Comparison of ENCODE assay signal across 25 cellular contexts in the genomic region with DNA sequence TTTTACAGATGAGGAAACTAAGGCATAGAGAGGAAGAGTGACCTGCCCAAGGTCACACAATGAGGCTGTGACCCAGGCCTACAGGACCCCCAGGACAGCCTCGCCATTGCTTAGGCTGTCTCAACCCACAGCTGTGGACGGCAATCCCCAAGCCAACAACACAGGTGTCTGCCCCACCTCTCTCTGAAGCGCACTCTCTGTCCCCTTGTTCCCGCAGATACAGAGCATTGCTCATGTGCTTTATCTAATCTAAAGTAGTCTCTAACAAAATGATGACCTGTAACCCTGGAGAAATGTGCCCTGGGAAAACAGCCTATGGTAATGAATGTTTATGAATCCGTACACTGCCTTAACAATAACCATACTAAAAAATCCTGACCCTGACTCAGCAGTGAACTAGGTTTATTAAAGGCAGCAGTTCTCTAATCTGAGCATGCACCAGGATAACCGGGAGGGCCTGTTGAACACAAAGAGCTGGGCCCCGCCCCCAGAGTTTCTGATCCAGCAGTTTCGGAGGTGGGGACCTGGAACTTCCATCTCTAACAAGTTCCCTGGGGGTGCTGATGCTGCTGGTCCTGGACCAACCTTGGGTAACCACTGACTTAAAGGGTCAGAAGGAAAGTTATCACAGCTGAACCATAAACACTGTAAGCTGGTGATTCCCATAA. TPM values are rescaled to one million over a fixed set of nuclear protein-coding genes. Genes with fewer than 3 reads are reported as not detected.
DNase-seq lines count a peak whose midpoint lies in the region; ATAC-seq, FAIRE-seq and TF ChIP-seq lines count a peak whose summit lies in the region.
"Had no signal": no experiment of that assay in that cellular context is flagged by ENCODE, and none has a peak within 500 bp of the region (broad histone marks: within the 10 kb centered on the region; RNA-seq: fewer than 3 reads in every experiment).

No MANE protein-coding gene starts in this region.

- no peak for FAIRE-seq in small intestine (lab: Jason Lieb, UNC)
- FAIRE-seq: A204.1, D721Med, H1 had no signal

- no peaks in the 10 kb centered on the region for H3K27me3 Mint-ChIP-seq in GM23338 (ENCODE audit: insufficient read depth, low read depth, poor library complexity)
- peaks cover 9% of the 10 kb centered on the region for H3K27me3 Mint-ChIP-seq in endothelial cell (ENCODE audit: unreplicated experiment)
- no peaks in the 10 kb centered on the region for H3K27me3 Mint-ChIP-seq in nephron progenitor cell (ENCODE audit: low read depth, poor library complexity)

- no peaks in the 10 kb centered on the region for H3K9me3 ChIP-seq in small intestine (ENCODE audit: control insufficient read depth, low read depth)

- H3K4me1 ChIP-seq in GM23338 (ENCODE audit: insufficient read depth) (peaks cover 11% of the 10 kb centered on the region), small intestine (ENCODE audit: control insufficient read depth in 2 of 2, insufficient read depth in 1 of 2, low read depth in 1 of 2, low read length in 1 of 2) (peaks cover 0 to 9% of the 10 kb centered on the region in 2 donors)

- no peak overlapping the region for H3K4me3 ChIP-seq in GM23338
- no peak overlapping the region for H3K4me3 ChIP-seq in small intestine (ENCODE audit: low read depth in 1 of 2, low read length in 2 of 2)
- H3K4me3 ChIP-seq: PC-9, SK-N-MC had no signal

- H3K27me3 ChIP-seq in GM23338 (ENCODE audit: insufficient read depth) (no peaks in the 10 kb centered on the region), small intestine (ENCODE audit: control insufficient read depth in 2 of 2, insufficient read depth in 2 of 2, low read length in 2 of 2) (no peaks in the 10 kb centered on the region)

- no peaks in the 10 kb centered on the region for H4K20me1 ChIP-seq in GM23338 (replicated peaks; ENCODE audit: insufficient read depth)

- no peak overlapping the region for H3K4me3 Mint-ChIP-seq in GM23338
- H3K4me3 Mint-ChIP-seq in endothelial cell (ENCODE audit: unreplicated experiment), result no peak overlapping the region
- no peak overlapping the region for H3K4me3 Mint-ChIP-seq in nephron progenitor cell

- H3K4me2 ChIP-seq in GM23338, result no peak overlapping the region
- H3K4me2 ChIP-seq: PC-9 had no signal

- H3K36me3 Mint-ChIP-seq in GM23338 (ENCODE audit: low read depth), result 0 out of 3 replicates have a peak, but pooled peaks cover 3% of the 10 kb centered on the region
- H3K36me3 Mint-ChIP-seq in endothelial cell (ENCODE audit: low read depth, unreplicated experiment), result peaks cover 48% of the 10 kb centered on the region
- no peaks in the 10 kb centered on the region for H3K36me3 Mint-ChIP-seq in nephron progenitor cell (ENCODE audit: low read depth)

- TF ChIP-seq CTCF in GM23338 (conservative IDR thresholded peaks at IDR 0.05; ENCODE audit: low read depth in 2 of 2) (no peak), endothelial cell (IDR thresholded peaks at IDR 0.05; ENCODE audit: unreplicated experiment) (no peak), nephron progenitor cell (IDR thresholded peaks at IDR 0.05) (no peak)

- no peaks in the 10 kb centered on the region for H3K9me2 ChIP-seq in GM23338 (ENCODE audit: insufficient read depth)

- DNase-seq in GM23338 (ENCODE audit: low spot score) (no peak), endothelial cell (ENCODE audit: low spot score) (no peak), left colon (no peak), small intestine (peak; percentile 95), nephron progenitor cell (no peak), HuH-7.5 (ENCODE audit: low spot score) (no peak)
- no peak for DNase-seq in activated CD4-positive, CD25-positive, alpha-beta regulatory T cell (lab: John Stamatoyannopoulos, UW)
- DNase-seq: DMS53, EL, GF-D8, Karpas-422, NCI-H1417, NCI-H1694 treated with DMSO at 0.1 percent for 48 hours, NCI-H446 treated with DMSO at 0.1 percent for 48 hours, NCI-H526 treated with DMSO at 0.1 percent for 48 hours, PC-9, SHP77 treated with DMSO at 0.1 percent for 48 hours had no signal

- H3K27ac Mint-ChIP-seq in GM23338 (0 out of 2 replicates have a peak overlapping the region, but pooled peaks have one; percentile 27), endothelial cell (ENCODE audit: unreplicated experiment) (peak overlapping the region; percentile 70), nephron progenitor cell (no peak overlapping the region)

- intact Hi-C loops in left colon (cut with DNase I, micrococcal nuclease), result no loop called here

- 0 out of 2 replicates have a peak, but pooled peaks cover 3% of the 10 kb centered on the region for H3F3A ChIP-seq in GM23338 (replicated peaks; ENCODE audit: low read depth)

- H3K79me2 ChIP-seq in GM23338 (replicated peaks; ENCODE audit: insufficient read depth), result no peaks in the 10 kb centered on the region

- no peaks in the 10 kb centered on the region for H3K36me3 ChIP-seq in GM23338 (ENCODE audit: insufficient read depth)
- peaks cover 0 to 5% of the 10 kb centered on the region in 2 donors for H3K36me3 ChIP-seq in small intestine (ENCODE audit: control insufficient read depth in 2 of 2, insufficient read depth in 2 of 2, low read length in 2 of 2)

- H3K27ac ChIP-seq in GM23338 (ENCODE audit: low read depth) (0 out of 2 replicates have a peak overlapping the region, but pooled peaks have one; percentile 10), small intestine (ENCODE audit: low read depth in 1 of 2, low read length in 1 of 2) (peak overlapping the region; percentile 85 to 93)
- H3K27ac ChIP-seq: C4-2B, PC-9, RWPE1, SK-N-MC had no signal

- H3K9me3 Mint-ChIP-seq in GM23338, result no peaks in the 10 kb centered on the region
- no peaks in the 10 kb centered on the region for H3K9me3 Mint-ChIP-seq in endothelial cell (ENCODE audit: unreplicated experiment)
- no peaks in the 10 kb centered on the region for H3K9me3 Mint-ChIP-seq in nephron progenitor cell

- H2AFZ ChIP-seq in GM23338, result no peak overlapping the region
- H2AFZ ChIP-seq: PC-9 had no signal

- 14 to 64% (median 45%) methylated on average over 8 of the region's 8 CpGs for WGBS in small intestine, 3 donors

- peaks cover 19% of the 10 kb centered on the region for H3K4me1 Mint-ChIP-seq in GM23338
- no peaks in the 10 kb centered on the region for H3K4me1 Mint-ChIP-seq in endothelial cell (ENCODE audit: unreplicated experiment)
- H3K4me1 Mint-ChIP-seq in nephron progenitor cell, result peaks cover 11% of the 10 kb centered on the region

- peak; percentile 45 for ATAC-seq in GM23338
- peak; percentile 68 for ATAC-seq in left colon
- ATAC-seq: HCT116 had no signal

TF ChIP-seq in GM23338, 12 proteins besides CTCF, POLR2A, EP300 and RAD21:
- TF ChIP-seq EZH2phosphoT487 (IDR thresholded peaks at IDR 0.05; ENCODE audit: unreplicated experiment) (no peak), POLR2AphosphoS5 (IDR thresholded peaks at IDR 0.05; ENCODE audit: low read depth) (no peak), JUNB (IDR thresholded peaks at IDR 0.05; ENCODE audit: unreplicated experiment) (no peak)
- TF ChIP-seq, protein P1, sequence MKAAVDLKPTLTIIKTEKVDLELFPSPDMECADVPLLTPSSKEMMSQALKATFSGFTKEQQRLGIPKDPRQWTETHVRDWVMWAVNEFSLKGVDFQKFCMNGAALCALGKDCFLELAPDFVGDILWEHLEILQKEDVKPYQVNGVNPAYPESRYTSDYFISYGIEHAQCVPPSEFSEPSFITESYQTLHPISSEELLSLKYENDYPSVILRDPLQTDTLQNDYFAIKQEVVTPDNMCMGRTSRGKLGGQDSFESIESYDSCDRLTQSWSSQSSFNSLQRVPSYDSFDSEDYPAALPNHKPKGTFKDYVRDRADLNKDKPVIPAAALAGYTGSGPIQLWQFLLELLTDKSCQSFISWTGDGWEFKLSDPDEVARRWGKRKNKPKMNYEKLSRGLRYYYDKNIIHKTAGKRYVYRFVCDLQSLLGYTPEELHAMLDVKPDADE (IDR thresholded peaks at IDR 0.05), result no peak
- TF ChIP-seq, protein P2, sequence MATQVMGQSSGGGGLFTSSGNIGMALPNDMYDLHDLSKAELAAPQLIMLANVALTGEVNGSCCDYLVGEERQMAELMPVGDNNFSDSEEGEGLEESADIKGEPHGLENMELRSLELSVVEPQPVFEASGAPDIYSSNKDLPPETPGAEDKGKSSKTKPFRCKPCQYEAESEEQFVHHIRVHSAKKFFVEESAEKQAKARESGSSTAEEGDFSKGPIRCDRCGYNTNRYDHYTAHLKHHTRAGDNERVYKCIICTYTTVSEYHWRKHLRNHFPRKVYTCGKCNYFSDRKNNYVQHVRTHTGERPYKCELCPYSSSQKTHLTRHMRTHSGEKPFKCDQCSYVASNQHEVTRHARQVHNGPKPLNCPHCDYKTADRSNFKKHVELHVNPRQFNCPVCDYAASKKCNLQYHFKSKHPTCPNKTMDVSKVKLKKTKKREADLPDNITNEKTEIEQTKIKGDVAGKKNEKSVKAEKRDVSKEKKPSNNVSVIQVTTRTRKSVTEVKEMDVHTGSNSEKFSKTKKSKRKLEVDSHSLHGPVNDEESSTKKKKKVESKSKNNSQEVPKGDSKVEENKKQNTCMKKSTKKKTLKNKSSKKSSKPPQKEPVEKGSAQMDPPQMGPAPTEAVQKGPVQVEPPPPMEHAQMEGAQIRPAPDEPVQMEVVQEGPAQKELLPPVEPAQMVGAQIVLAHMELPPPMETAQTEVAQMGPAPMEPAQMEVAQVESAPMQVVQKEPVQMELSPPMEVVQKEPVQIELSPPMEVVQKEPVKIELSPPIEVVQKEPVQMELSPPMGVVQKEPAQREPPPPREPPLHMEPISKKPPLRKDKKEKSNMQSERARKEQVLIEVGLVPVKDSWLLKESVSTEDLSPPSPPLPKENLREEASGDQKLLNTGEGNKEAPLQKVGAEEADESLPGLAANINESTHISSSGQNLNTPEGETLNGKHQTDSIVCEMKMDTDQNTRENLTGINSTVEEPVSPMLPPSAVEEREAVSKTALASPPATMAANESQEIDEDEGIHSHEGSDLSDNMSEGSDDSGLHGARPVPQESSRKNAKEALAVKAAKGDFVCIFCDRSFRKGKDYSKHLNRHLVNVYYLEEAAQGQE (IDR thresholded peaks at IDR 0.05; ENCODE audit: unreplicated experiment), result no peak

RNA-seq across cellular contexts. Expression of a gene that starts 50.7 kb away (rescaled TPM):
- 2.4 and 3.0 TPM in 2 replicates for total RNA-seq in GM23338 (2014; rRNA removed; shearing (Covaris generic))
- polyA plus RNA-seq in GM23338 (2016; fragmentation: Nextera tagmentation; extraction: Ambion mirVana) (1.3 and 1.6 TPM in 2 replicates), small intestine (100 to 1,000 TPM in 2 of 3 donors, 10 to 100 TPM in 1; 36.9 to 422 (median 263) TPM)
- total RNA-seq in endothelial cell (ENCODE audit: unreplicated experiment) (0.10 TPM), left colon (10 to 100 TPM; 16.8 to 35.7 TPM)
- total RNA-seq: M059J had no signal
